In the genomic region with DNA sequence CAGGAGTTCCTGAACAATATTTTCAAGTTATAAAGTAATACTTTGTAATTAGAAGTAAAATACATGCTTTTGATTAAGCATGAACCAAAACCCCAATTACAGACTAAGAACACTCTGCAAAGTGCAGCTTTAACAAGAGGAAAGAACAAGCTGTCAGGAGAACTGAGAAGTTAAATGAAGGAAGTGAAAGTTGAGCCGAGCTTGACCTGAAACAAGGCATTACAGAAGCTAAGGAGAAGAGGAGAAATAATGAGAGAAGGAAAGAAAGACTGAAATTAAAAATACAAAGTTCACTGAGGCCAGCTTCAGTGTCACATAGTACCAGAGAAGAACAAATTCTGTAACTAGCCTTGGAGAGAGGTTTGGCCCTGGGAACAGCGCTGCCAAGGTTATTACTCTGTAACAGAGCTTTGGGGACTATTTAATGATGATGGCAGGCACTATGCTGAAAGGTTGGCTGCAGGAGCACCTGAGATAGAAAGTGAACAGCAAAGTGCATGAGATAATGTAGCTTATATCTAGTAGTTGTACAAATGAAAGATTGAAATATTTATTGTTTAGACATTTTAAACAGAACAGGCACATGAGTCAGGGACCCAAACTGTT, we compare ENCODE assay signal across 12 cellular contexts.
DNase-seq lines count a peak whose midpoint lies in the region; ATAC-seq, FAIRE-seq and TF ChIP-seq lines count a peak whose summit lies in the region.
"Had no signal": no experiment of that assay in that cellular context is flagged by ENCODE, and none has a peak within 500 bp of the region (broad histone marks: within the 10 kb centered on the region; RNA-seq: fewer than 3 reads in every experiment).

No MANE protein-coding gene starts in this region.

- H3K36me3 Mint-ChIP-seq in endothelial cell (ENCODE audit: low read depth, unreplicated experiment), result no peaks in the 10 kb centered on the region

- H4K91ac ChIP-seq in trophoblast cell (ENCODE audit: low read depth, low read length), result no peak overlapping the region

- H2BK12ac ChIP-seq in trophoblast cell (ENCODE audit: low read length), result no peak overlapping the region

- DNase-seq in H54 (ENCODE audit: insufficient read length, low spot score), result no peak
- peak; percentile 5 for DNase-seq in globus pallidus (ENCODE audit: low spot score)
- DNase-seq in right cardiac atrium, result no peak
- no peak for DNase-seq in trophoblast cell
- no peak for DNase-seq in GF-D8 (lab: John Stamatoyannopoulos, UW)
- no peak for DNase-seq in endothelial cell (ENCODE audit: low spot score)
- DNase-seq: activated CD4-positive, alpha-beta T cell treated with anti-CD3 and anti-CD28 coated beads for 48 hours; DND-41; NCI-H82; stimulated activated CD4-positive, alpha-beta T cell treated with anti-CD3 and anti-CD28 coated beads, Interleukin-15, amount 100 ng/mL, for 24 hours had no signal

- no peaks in the 10 kb centered on the region for H3K79me2 ChIP-seq in trophoblast cell (ENCODE audit: control insufficient read depth, insufficient read depth, low read length, poor library complexity)

- no peak overlapping the region for H4K12ac ChIP-seq in trophoblast cell (ENCODE audit: low read depth, low read length)

- no peaks in the 10 kb centered on the region for H3K4me1 Mint-ChIP-seq in endothelial cell (ENCODE audit: unreplicated experiment)

- H3K4me2 ChIP-seq in trophoblast cell (ENCODE audit: low read length), result no peak overlapping the region

- ATAC-seq in GM18868 (IDR thresholded peaks at IDR 0.05; ENCODE audit: unreplicated experiment) (peak; percentile 97), HG03442 (IDR thresholded peaks at IDR 0.05; ENCODE audit: unreplicated experiment) (peak; percentile 98), right cardiac atrium (no peak)

- intact Hi-C loops in right cardiac atrium (cut with DNase I), result no loop called here

- H3K14ac ChIP-seq in trophoblast cell (ENCODE audit: low read length), result no peak overlapping the region

- peaks cover 1% of the 10 kb centered on the region for H3K27me3 Mint-ChIP-seq in endothelial cell (ENCODE audit: unreplicated experiment)

- H3K4me3 Mint-ChIP-seq in endothelial cell (ENCODE audit: unreplicated experiment), result no peak overlapping the region

- no peak overlapping the region for H3K4me3 ChIP-seq in right cardiac atrium (ENCODE audit: low read length)
- no peak overlapping the region for H3K4me3 ChIP-seq in trophoblast cell (ENCODE audit: low read depth, low read length)

- no peak overlapping the region for H4K8ac ChIP-seq in trophoblast cell (ENCODE audit: low read depth, low read length)

- no peak overlapping the region for H3K4ac ChIP-seq in trophoblast cell (ENCODE audit: low read depth, low read length)

- no peak overlapping the region for H2BK5ac ChIP-seq in trophoblast cell (ENCODE audit: low read depth, low read length, poor library complexity)

- H3K79me1 ChIP-seq in trophoblast cell (ENCODE audit: low read length), result no peaks in the 10 kb centered on the region

- no peak overlapping the region for H2AFZ ChIP-seq in trophoblast cell (ENCODE audit: insufficient read depth, low read length, poor library complexity)

- H3K27ac Mint-ChIP-seq in endothelial cell (ENCODE audit: unreplicated experiment), result no peak overlapping the region

- H3K18ac ChIP-seq in trophoblast cell (ENCODE audit: low read length), result no peak overlapping the region

- H3K9me3 ChIP-seq in right cardiac atrium (ENCODE audit: control insufficient read depth, low read length), result no peaks in the 10 kb centered on the region
- H3K9me3 ChIP-seq in trophoblast cell (ENCODE audit: insufficient read depth, low read depth, low read length), result no peaks in the 10 kb centered on the region

- no peaks in the 10 kb centered on the region for H3K4me1 ChIP-seq in right cardiac atrium (ENCODE audit: control insufficient read depth, insufficient read depth, low read length)
- peaks cover 0 to 2% of the 10 kb centered on the region in 2 experiments for H3K4me1 ChIP-seq in trophoblast cell (ENCODE audit: control insufficient read depth in 1 of 2, insufficient read depth in 2 of 2, low read length in 2 of 2)

- H3K27ac ChIP-seq in right cardiac atrium (ENCODE audit: low read length) (no peak overlapping the region), trophoblast cell (ENCODE audit: low read depth, low read length) (no peak overlapping the region)

- FAIRE-seq in H54 (lab: Jason Lieb, UNC), result peak; percentile 83

- H3K9ac ChIP-seq in trophoblast cell (ENCODE audit: low read length), result no peak overlapping the region

- WGBS in right cardiac atrium, result 71% methylated on average over 2 of the region's 2 CpGs
- no CpG with 5 or more reads among the region's 2 CpGs for WGBS in trophoblast cell (ENCODE audit: extremely low coverage, insufficient coverage, insufficient read length)

- H3K27me3 ChIP-seq in right cardiac atrium (ENCODE audit: control insufficient read depth, insufficient read depth), result no peaks in the 10 kb centered on the region
- H3K27me3 ChIP-seq in trophoblast cell (ENCODE audit: insufficient read depth, low read length), result no peaks in the 10 kb centered on the region

- no peak overlapping the region for H2AK5ac ChIP-seq in trophoblast cell (ENCODE audit: low read length)

- no peak for TF ChIP-seq CTCF in endothelial cell (IDR thresholded peaks at IDR 0.05; ENCODE audit: unreplicated experiment)

- no peaks in the 10 kb centered on the region for H3K36me3 ChIP-seq in trophoblast cell (ENCODE audit: control insufficient read depth in 1 of 2, insufficient read depth in 2 of 2, low read length in 2 of 2)

- TF ChIP-seq POLR2A in H54 (IDR thresholded peaks at IDR 0.05; ENCODE audit: low read depth, low read length), result no peak

- no peak overlapping the region for H2BK120ac ChIP-seq in trophoblast cell (ENCODE audit: insufficient read depth, low read length, poor library complexity)

- H3K9me3 Mint-ChIP-seq in endothelial cell (ENCODE audit: unreplicated experiment), result no peaks in the 10 kb centered on the region

- H3K23ac ChIP-seq in trophoblast cell (ENCODE audit: low read length), result no peak overlapping the region

Comparison
In these comparisons a context has a peak if more than half of its experiments do, and no peak if none do; other contexts are left out.
1. ATAC-seq: peak in GM18868 (single experiment) and HG03442 (single experiment); none in right cardiac atrium (0 of 2).